Comparison of ENCODE assay signal across 1 cellular context in the genomic region with DNA sequence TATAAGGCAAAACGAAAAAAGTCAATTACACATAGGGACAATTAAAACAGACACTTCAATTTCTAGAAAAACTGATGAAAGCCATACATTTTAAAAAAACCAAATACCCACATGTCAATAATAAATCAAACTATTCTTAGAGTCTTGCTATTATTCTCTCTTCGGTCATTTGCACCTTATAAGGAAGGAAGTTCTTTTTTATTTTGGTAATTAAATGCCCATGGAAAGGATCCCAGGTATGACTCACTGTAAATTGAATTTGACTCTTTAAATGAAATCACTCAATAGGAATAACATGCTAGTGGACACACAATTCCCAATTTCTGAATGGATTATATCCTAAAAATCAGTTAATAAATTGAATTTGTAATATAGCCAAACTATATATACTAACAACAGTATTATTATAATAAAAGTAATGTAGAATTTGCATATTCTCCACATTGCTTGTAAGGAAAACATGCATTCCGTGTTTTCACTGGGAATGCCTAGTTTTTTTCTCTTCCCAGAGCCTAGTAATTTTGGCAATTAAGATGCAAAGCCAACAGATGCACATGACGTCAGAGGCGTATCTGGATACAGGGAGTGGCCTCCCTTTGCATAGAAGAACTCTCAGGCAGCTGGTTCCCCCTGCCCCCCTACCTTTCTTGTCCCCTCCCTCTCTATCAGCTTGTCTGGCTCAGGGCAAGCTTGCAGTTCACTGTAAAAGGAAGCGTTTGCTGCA.
TF ChIP-seq lines count a peak whose summit lies in the region.

No MANE protein-coding gene starts in this region.

TF ChIP-seq in IMR-90, 13 proteins besides CTCF, POLR2A, EP300 and RAD21:
- TF ChIP-seq, protein P1, sequence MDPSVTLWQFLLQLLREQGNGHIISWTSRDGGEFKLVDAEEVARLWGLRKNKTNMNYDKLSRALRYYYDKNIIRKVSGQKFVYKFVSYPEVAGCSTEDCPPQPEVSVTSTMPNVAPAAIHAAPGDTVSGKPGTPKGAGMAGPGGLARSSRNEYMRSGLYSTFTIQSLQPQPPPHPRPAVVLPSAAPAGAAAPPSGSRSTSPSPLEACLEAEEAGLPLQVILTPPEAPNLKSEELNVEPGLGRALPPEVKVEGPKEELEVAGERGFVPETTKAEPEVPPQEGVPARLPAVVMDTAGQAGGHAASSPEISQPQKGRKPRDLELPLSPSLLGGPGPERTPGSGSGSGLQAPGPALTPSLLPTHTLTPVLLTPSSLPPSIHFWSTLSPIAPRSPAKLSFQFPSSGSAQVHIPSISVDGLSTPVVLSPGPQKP (IDR thresholded peaks at IDR 0.05; ENCODE audit: borderline replicate concordance, low read depth, low read length): no peak
- peak; percentile 19; the same call in 1 of the 2 replicates for TF ChIP-seq FOS (IDR thresholded peaks at IDR 0.05; ENCODE audit: low read depth, low read length)
